ENCODE assay signal across 18 cellular contexts in genomic region chr2:157866202-157866601, GRCh38. TPM values are rescaled to one million over a fixed set of nuclear protein-coding genes. Genes with fewer than 3 reads are reported as not detected.
DNase-seq lines count a peak whose midpoint lies in the region; ATAC-seq and TF ChIP-seq lines count a peak whose summit lies in the region.
"Had no signal": no experiment of that assay in that cellular context is flagged by ENCODE, and none has a peak within 500 bp of the region (broad histone marks: within the 10 kb centered on the region; RNA-seq: fewer than 3 reads in every experiment).

No MANE protein-coding gene starts in this region.

- intact Hi-C loops in Right ventricle myocardium superior (cut with DNase I): no loop called here
- intact Hi-C loops in Right ventricle myocardium inferior (cut with DNase I): no loop called here
- intact Hi-C loops in thyroid gland (cut with DNase I): no loop called here

- peak overlapping the region in 2 of 3 donors; percentile 21 to 39 for H3K27ac ChIP-seq in thyroid gland
- H3K27ac ChIP-seq: body of pancreas, prostate gland, SK-N-MC had no signal

- no peaks in the 10 kb centered on the region for H3K9me3 Mint-ChIP-seq in chondrocyte (ENCODE audit: low read depth)
- H3K9me3 Mint-ChIP-seq: CD4-positive, alpha-beta T cell had no signal

- DNase-seq in Right ventricle myocardium superior (no peak), Right ventricle myocardium inferior (ENCODE audit: missing footprints) (no peak), chondrocyte (ENCODE audit: low spot score) (no peak), left lobe of liver (ENCODE audit: low spot score) (no peak), thyroid gland (peak; percentile 52 to 54), D341Med (ENCODE audit: low spot score) (no peak), COLO668 (lab: John Stamatoyannopoulos, UW; ENCODE audit: unreplicated experiment) (no peak)
- DNase-seq: 8988T; activated gamma-delta T cell treated with Interleukin-2 at 50 U/mL for 16 hours; CD4-positive, alpha-beta T cell; effector CD8-positive, alpha-beta T cell; Kasumi-1; NCI-H1436 treated with DMSO at 0.1 percent for 48 hours; stimulated activated CD4-positive, alpha-beta T cell treated with anti-CD3 and anti-CD28 coated beads, Interleukin-2, amount 100 ng/mL, for 24 hours had no signal

- no peak for TF ChIP-seq POLR2A in thyroid gland (IDR thresholded peaks at IDR 0.05)

- no peak for TF ChIP-seq CTCF in chondrocyte (IDR thresholded peaks at IDR 0.05)
- no peak for TF ChIP-seq CTCF in thyroid gland (IDR thresholded peaks at IDR 0.05)

- no peaks in the 10 kb centered on the region for H3K36me3 ChIP-seq in thyroid gland
- H3K36me3 ChIP-seq: prostate gland had no signal

- H3K27me3 ChIP-seq in thyroid gland: no peaks in the 10 kb centered on the region
- H3K27me3 ChIP-seq: body of pancreas had no signal

- 47 to 50% methylated on average over 3 of the region's 3 CpGs for WGBS in thyroid gland, 2 donors

- peaks cover 21 to 32% of the 10 kb centered on the region in 2 donors for H3K4me1 ChIP-seq in thyroid gland
- H3K4me1 ChIP-seq: prostate gland had no signal

- no peaks in the 10 kb centered on the region for H3K27me3 Mint-ChIP-seq in chondrocyte (ENCODE audit: low read depth)
- H3K27me3 Mint-ChIP-seq: CD4-positive, alpha-beta T cell had no signal

- no peak overlapping the region for H3K4me3 ChIP-seq in thyroid gland (replicated peaks in 1 of 3)
- H3K4me3 ChIP-seq: body of pancreas, prostate gland, SK-N-MC had no signal

- H3K9me3 ChIP-seq in thyroid gland: no peaks in the 10 kb centered on the region
- H3K9me3 ChIP-seq: body of pancreas, prostate gland had no signal

- H3K27ac Mint-ChIP-seq in chondrocyte (ENCODE audit: unreplicated experiment): peak overlapping the region; percentile 90
- H3K27ac Mint-ChIP-seq: CD4-positive, alpha-beta T cell had no signal

- H3K4me3 Mint-ChIP-seq in chondrocyte (ENCODE audit: unreplicated experiment): no peak overlapping the region
- H3K4me3 Mint-ChIP-seq: CD4-positive, alpha-beta T cell had no signal

- peak; percentile 22 for ATAC-seq in Right ventricle myocardium superior (ENCODE audit: poor library complexity)
- no peak for ATAC-seq in Right ventricle myocardium inferior
- ATAC-seq in left lobe of liver: peak; percentile 64
- ATAC-seq in HG03354 (IDR thresholded peaks at IDR 0.05; ENCODE audit: poor library complexity, severe bottlenecking, unreplicated experiment): no peak
- ATAC-seq: body of pancreas had no signal

- H3K36me3 Mint-ChIP-seq in chondrocyte (ENCODE audit: low read depth): no peaks in the 10 kb centered on the region

- H3K4me1 Mint-ChIP-seq in chondrocyte (ENCODE audit: low read depth): peaks cover 58% of the 10 kb centered on the region

RNA-seq across cellular contexts. Expression of gene ACVR1, which starts 9.9 kb away (rescaled TPM):
- 28.9 TPM for total RNA-seq in Right ventricle myocardium superior
- 25.3 TPM for total RNA-seq in Right ventricle myocardium inferior
- total RNA-seq in chondrocyte: 53.1 to 81.7 TPM (median 76.9 TPM) in 3 replicates
- total RNA-seq in left lobe of liver: 14.9 TPM
- total RNA-seq in thyroid gland: 10 to 100 TPM; 42.7 to 55.8 (median 46.3) TPM

Comparison
In these comparisons a context has a peak if more than half of its experiments do, and no peak if none do; other contexts are left out.
1. ATAC-seq: peak in Right ventricle myocardium superior (single experiment) and left lobe of liver (single experiment); none in Right ventricle myocardium inferior (single experiment) and HG03354 (single experiment).
2. DNase-seq: peak in thyroid gland (2 of 2); none in Right ventricle myocardium superior (single experiment), Right ventricle myocardium inferior (single experiment), chondrocyte (single experiment), left lobe of liver (single experiment), D341Med (single experiment) and COLO668 (single experiment).